11 cellular contexts compared by ENCODE assay signal in genomic region chr7:132319481-132319880, GRCh38.
DNase-seq lines count a peak whose midpoint lies in the region; ATAC-seq and TF ChIP-seq lines count a peak whose summit lies in the region.
"Had no signal": no experiment of that assay in that cellular context is flagged by ENCODE, and none has a peak within 500 bp of the region (broad histone marks: within the 10 kb centered on the region; RNA-seq: fewer than 3 reads in every experiment).

No MANE protein-coding gene starts in this region.

- H3K4me3 Mint-ChIP-seq in activated CD4-positive, alpha-beta T cell treated with anti-CD3 and anti-CD28 coated beads, Interleukin-2, amount 10 ng/mL, durations not matched to agents 24 days and 14 days = peak overlapping the region; percentile 36
- H3K4me3 Mint-ChIP-seq in Calu3 (ENCODE audit: low read depth, unreplicated experiment) = peak overlapping the region; percentile 8
- peak overlapping the region; percentile 36 for H3K4me3 Mint-ChIP-seq in activated T-helper 17 cell treated with anti-CD3 and anti-CD28 coated beads, Interleukin-2, amount 50 U/mL, for 72 hours

- H3K9me3 Mint-ChIP-seq in activated CD4-positive, alpha-beta T cell treated with anti-CD3 and anti-CD28 coated beads, Interleukin-2, amount 10 ng/mL, durations not matched to agents 24 days and 14 days = peaks cover 10% of the 10 kb centered on the region
- peaks cover 3% of the 10 kb centered on the region for H3K9me3 Mint-ChIP-seq in Calu3 (ENCODE audit: low read depth, unreplicated experiment)
- H3K9me3 Mint-ChIP-seq in activated T-helper 17 cell treated with anti-CD3 and anti-CD28 coated beads, Interleukin-2, amount 50 U/mL, for 72 hours = peaks cover 10% of the 10 kb centered on the region

- no TSS peak for BruUV-seq in Calu3 (replicated peaks; lab: Mats Ljungman, UMichigan)

- no peak overlapping the region for H3K27ac Mint-ChIP-seq in activated CD4-positive, alpha-beta T cell treated with anti-CD3 and anti-CD28 coated beads, Interleukin-2, amount 10 ng/mL, durations not matched to agents 24 days and 14 days
- no peak overlapping the region for H3K27ac Mint-ChIP-seq in Calu3 (ENCODE audit: unreplicated experiment)
- no peak overlapping the region for H3K27ac Mint-ChIP-seq in activated T-helper 17 cell treated with anti-CD3 and anti-CD28 coated beads, Interleukin-2, amount 50 U/mL, for 72 hours
- H3K27ac Mint-ChIP-seq: CD4-positive, alpha-beta memory T cell had no signal

- no peak for DNase-seq in activated CD4-positive, alpha-beta T cell treated with anti-CD3 and anti-CD28 coated beads, Interleukin-2, amount 10 ng/mL, durations not matched to agents 24 days and 14 days
- DNase-seq in activated CD4-positive, alpha-beta T cell treated with anti-CD3 and anti-CD28 coated beads, Interleukin-2, amount 50 U/mL, for 48 hours = no peak
- DNase-seq in Calu3 = no peak
- DNase-seq in kidney tubule cell (ENCODE audit: low spot score) = peak; percentile 25
- DNase-seq in dorsolateral prefrontal cortex = no peak
- DNase-seq in stimulated activated CD4-positive, alpha-beta T cell treated with anti-CD3 and anti-CD28 coated beads, Interleukin-4, amount 100 ng/mL, for 4 hours = no peak

- no peak for TF ChIP-seq CTCF in Calu3 (IDR thresholded peaks at IDR 0.05; ENCODE audit: unreplicated experiment)
- no peak for TF ChIP-seq CTCF in dorsolateral prefrontal cortex (IDR thresholded peaks at IDR 0.05 in 54 of 56, conservative IDR thresholded peaks at IDR 0.05 in 2 of 56; ENCODE audit: low read depth in 1 of 56, partially characterized antibody in 56 of 56)

- H3K27me3 ChIP-seq in dorsolateral prefrontal cortex = peaks cover 0 to 19% (median 2%) of the 10 kb centered on the region in 45 donors
- H3K27me3 ChIP-seq: BE2C, SJCRH30 had no signal

- H3K27ac ChIP-seq in dorsolateral prefrontal cortex = no peak overlapping the region
- H3K27ac ChIP-seq: SJCRH30 had no signal

- ATAC-seq in activated T-helper 17 cell treated with anti-CD3 and anti-CD28 coated beads, Interleukin-2, amount 50 U/mL, for 72 hours (replicated peaks) = no peak
- ATAC-seq in HG02981 (IDR thresholded peaks at IDR 0.05; ENCODE audit: unreplicated experiment) = no peak

- intact Hi-C loops in activated CD4-positive, alpha-beta T cell treated with anti-CD3 and anti-CD28 coated beads, Interleukin-2, amount 10 ng/mL, durations not matched to agents 24 days and 14 days (cut with micrococcal nuclease) = loop anchor here (2.0 kb wide), 1 partner anchor 75 kb away; no protein-coding TSS in a partner anchor
- intact Hi-C loops in Calu3 (cut with micrococcal nuclease; ENCODE audit: unreplicated experiment) (loop anchor here (10.0 kb wide), 1 partner anchor 1825 kb away; no protein-coding TSS in a partner anchor), dorsolateral prefrontal cortex (cut with DNase I) (loop anchor here (2.0 to 10.0 kb wide), 3 partner anchors 263 to 1705 kb away; no protein-coding TSS in a partner anchor)

- peaks cover 42% of the 10 kb centered on the region for H3K27me3 Mint-ChIP-seq in activated CD4-positive, alpha-beta T cell treated with anti-CD3 and anti-CD28 coated beads, Interleukin-2, amount 10 ng/mL, durations not matched to agents 24 days and 14 days
- H3K27me3 Mint-ChIP-seq in Calu3 (ENCODE audit: unreplicated experiment) = peaks cover 93% of the 10 kb centered on the region
- peaks cover 37% of the 10 kb centered on the region for H3K27me3 Mint-ChIP-seq in activated T-helper 17 cell treated with anti-CD3 and anti-CD28 coated beads, Interleukin-2, amount 50 U/mL, for 72 hours

- CTCF ChIA-PET in Calu3 (lab: Charles Lee) = interaction anchor here (0.8 kb wide), 1 partner anchor 261 kb away, joined by 3 read pairs; no protein-coding TSS in a partner anchor

- H3K4me1 Mint-ChIP-seq in activated CD4-positive, alpha-beta T cell treated with anti-CD3 and anti-CD28 coated beads, Interleukin-2, amount 10 ng/mL, durations not matched to agents 24 days and 14 days = peaks cover 13% of the 10 kb centered on the region
- peaks cover 12% of the 10 kb centered on the region for H3K4me1 Mint-ChIP-seq in Calu3 (ENCODE audit: low read depth, unreplicated experiment)
- H3K4me1 Mint-ChIP-seq in activated T-helper 17 cell treated with anti-CD3 and anti-CD28 coated beads, Interleukin-2, amount 50 U/mL, for 72 hours = peaks cover 17% of the 10 kb centered on the region

- no peak overlapping the region for H3K4me3 ChIP-seq in dorsolateral prefrontal cortex
- H3K4me3 ChIP-seq: SJCRH30 had no signal

- H3K36me3 Mint-ChIP-seq in activated CD4-positive, alpha-beta T cell treated with anti-CD3 and anti-CD28 coated beads, Interleukin-2, amount 10 ng/mL, durations not matched to agents 24 days and 14 days (ENCODE audit: low read depth) = no peaks in the 10 kb centered on the region
- H3K36me3 Mint-ChIP-seq in Calu3 (ENCODE audit: insufficient read depth, unreplicated experiment) = no peaks in the 10 kb centered on the region
- no peaks in the 10 kb centered on the region for H3K36me3 Mint-ChIP-seq in activated T-helper 17 cell treated with anti-CD3 and anti-CD28 coated beads, Interleukin-2, amount 50 U/mL, for 72 hours (ENCODE audit: low read depth)
